In genomic region chr7:46810986-46811385, GRCh38 we compare ENCODE assay signal across 22 cellular contexts.
DNase-seq lines count a peak whose midpoint lies in the region; ATAC-seq and TF ChIP-seq lines count a peak whose summit lies in the region.
"Had no signal": no experiment of that assay in that cellular context is flagged by ENCODE, and none has a peak within 500 bp of the region (broad histone marks: within the 10 kb centered on the region; RNA-seq: fewer than 3 reads in every experiment).

No MANE protein-coding gene starts in this region.

- TF ChIP-seq CTCF in glutamatergic neuron (IDR thresholded peaks at IDR 0.05; ENCODE audit: partially characterized antibody, unreplicated experiment) (no peak), uterus (IDR thresholded peaks at IDR 0.05) (no peak)

- no peak for TF ChIP-seq POLR2A in uterus (IDR thresholded peaks at IDR 0.05)

- DNase-seq in GM04504 (ENCODE audit: low read depth) (peak; percentile 12), adipocyte (ENCODE audit: low read depth) (no peak), glutamatergic neuron (no peak), uterus (no peak), hypothalamus (lab: John Stamatoyannopoulos, UW) (no peak)
- DNase-seq in activated T-helper 2 cell treated with anti-CD3 and anti-CD28 coated beads, Interferon-gamma antibody, Interleukin-2, Interleukin-4, amounts not matched to agents 10 μg/mL and 5 μg/mL and 100 μg/mL, durations not matched to agents 14 hours and 24 hours and 36 hours (ENCODE audit: low spot score), result no peak
- DNase-seq: dermis blood vessel endothelial cell; GDM1; H9; NCI-H1417 treated with DMSO at 0.1 percent for 48 hours; NCI-H2171; NCI-H748 treated with DMSO at 0.1 percent for 48 hours; occipital lobe; right lobe of liver; stimulated activated CD4-positive, alpha-beta T cell treated with anti-CD3 and anti-CD28 coated beads, Interleukin-1b, Interleukin-23, amount 100 ng/mL, for 48 hours; stimulated activated naive CD8-positive, alpha-beta T cell treated with anti-CD3 and anti-CD28 coated beads, Interleukin-15, Interleukin-2, amounts not matched to agents 100 U/mL and 50 U/mL, for 24 hours; T-helper 9 cell; transverse colon had no signal

- peak overlapping the region; percentile 39 for H3K4me3 Mint-ChIP-seq in glutamatergic neuron (ENCODE audit: unreplicated experiment)
- no peak overlapping the region for H3K4me3 Mint-ChIP-seq in activated T-helper 2 cell treated with anti-CD3 and anti-CD28 coated beads, Interferon-gamma antibody, Interleukin-2, Interleukin-4, amounts not matched to agents 10 μg/mL and 5 μg/mL and 100 μg/mL, durations not matched to agents 14 hours and 24 hours and 36 hours (ENCODE audit: low read depth)
- H3K4me3 Mint-ChIP-seq: H9 had no signal

- no peak overlapping the region for H3K4me3 ChIP-seq in adipocyte (ENCODE audit: low read length)
- no peak overlapping the region for H3K4me3 ChIP-seq in uterus
- H3K4me3 ChIP-seq: body of pancreas, right lobe of liver, transverse colon had no signal

- no peaks in the 10 kb centered on the region for H3K27me3 ChIP-seq in adipocyte (replicated peaks; ENCODE audit: control insufficient read depth, insufficient read depth, low read length)
- H3K27me3 ChIP-seq in uterus, result no peaks in the 10 kb centered on the region
- H3K27me3 ChIP-seq: body of pancreas, right lobe of liver, transverse colon had no signal

- H3K36me3 ChIP-seq in adipocyte (ENCODE audit: control insufficient read depth, insufficient read depth, low read length, severe bottlenecking) (no peaks in the 10 kb centered on the region), uterus (no peaks in the 10 kb centered on the region)
- H3K36me3 ChIP-seq: right lobe of liver, transverse colon had no signal

- H3K9me3 Mint-ChIP-seq in glutamatergic neuron (ENCODE audit: unreplicated experiment), result peaks cover 9% of the 10 kb centered on the region
- H3K9me3 Mint-ChIP-seq in activated T-helper 2 cell treated with anti-CD3 and anti-CD28 coated beads, Interferon-gamma antibody, Interleukin-2, Interleukin-4, amounts not matched to agents 10 μg/mL and 5 μg/mL and 100 μg/mL, durations not matched to agents 14 hours and 24 hours and 36 hours, result peaks cover 30% of the 10 kb centered on the region

- peaks cover 17% of the 10 kb centered on the region for H3K4me1 ChIP-seq in adipocyte (ENCODE audit: control insufficient read depth, insufficient read depth, low read length)
- H3K4me1 ChIP-seq in uterus, result peaks cover 0 to 4% of the 10 kb centered on the region in 2 donors
- H3K4me1 ChIP-seq: body of pancreas, right lobe of liver, transverse colon had no signal

- no peaks in the 10 kb centered on the region for H3K36me3 Mint-ChIP-seq in glutamatergic neuron (ENCODE audit: unreplicated experiment)
- no peaks in the 10 kb centered on the region for H3K36me3 Mint-ChIP-seq in activated T-helper 2 cell treated with anti-CD3 and anti-CD28 coated beads, Interferon-gamma antibody, Interleukin-2, Interleukin-4, amounts not matched to agents 10 μg/mL and 5 μg/mL and 100 μg/mL, durations not matched to agents 14 hours and 24 hours and 36 hours (ENCODE audit: low read depth)

- no peak for ATAC-seq in HG03095 (IDR thresholded peaks at IDR 0.05; ENCODE audit: unreplicated experiment)
- ATAC-seq: activated naive CD4-positive, alpha-beta T cell treated with anti-CD3 and anti-CD28 coated beads, Interleukin-2, amount 50 U/mL, for 72 hours; HepG2; stimulated activated naive CD8-positive, alpha-beta T cell treated with anti-CD3 and anti-CD28 coated beads, Interleukin-15, Interleukin-2, amounts not matched to agents 100 U/mL and 50 U/mL, for 24 hours had no signal

- peak overlapping the region; percentile 75 to 79 for H3K27ac ChIP-seq in uterus
- H3K27ac ChIP-seq: body of pancreas, right lobe of liver, transverse colon had no signal

- H3K9ac ChIP-seq in adipocyte (ENCODE audit: low read length), result peak overlapping the region; percentile 30

- peaks cover 5% of the 10 kb centered on the region for H3K9me3 ChIP-seq in adipocyte (ENCODE audit: control insufficient read depth, low read length)
- H3K9me3 ChIP-seq in uterus, result no peaks in the 10 kb centered on the region
- H3K9me3 ChIP-seq: body of pancreas, right lobe of liver, transverse colon had no signal

- H3K4me1 Mint-ChIP-seq in glutamatergic neuron (ENCODE audit: low read depth, unreplicated experiment), result peaks cover 19% of the 10 kb centered on the region
- H3K4me1 Mint-ChIP-seq in activated T-helper 2 cell treated with anti-CD3 and anti-CD28 coated beads, Interferon-gamma antibody, Interleukin-2, Interleukin-4, amounts not matched to agents 10 μg/mL and 5 μg/mL and 100 μg/mL, durations not matched to agents 14 hours and 24 hours and 36 hours (ENCODE audit: low read depth), result no peaks in the 10 kb centered on the region

- H3K27ac Mint-ChIP-seq in glutamatergic neuron (ENCODE audit: unreplicated experiment), result peak overlapping the region; percentile 92
- no peak overlapping the region for H3K27ac Mint-ChIP-seq in activated T-helper 2 cell treated with anti-CD3 and anti-CD28 coated beads, Interferon-gamma antibody, Interleukin-2, Interleukin-4, amounts not matched to agents 10 μg/mL and 5 μg/mL and 100 μg/mL, durations not matched to agents 14 hours and 24 hours and 36 hours
- H3K27ac Mint-ChIP-seq: activated naive CD4-positive, alpha-beta T cell treated with anti-CD3 and anti-CD28 coated beads, Interleukin-2, amount 50 U/mL, for 72 hours; H9 had no signal

- intact Hi-C loops in uterus (cut with DNase I; ENCODE audit: low total_unique reads), result no loop called here
- intact Hi-C loops in activated T-helper 2 cell treated with anti-CD3 and anti-CD28 coated beads, Interferon-gamma antibody, Interleukin-2, Interleukin-4, amounts not matched to agents 10 μg/mL and 5 μg/mL and 100 μg/mL, durations not matched to agents 14 hours and 24 hours and 36 hours (cut with micrococcal nuclease), result no loop called here

- H3K27me3 Mint-ChIP-seq in glutamatergic neuron (ENCODE audit: unreplicated experiment), result peaks cover 3% of the 10 kb centered on the region
- no peaks in the 10 kb centered on the region for H3K27me3 Mint-ChIP-seq in activated T-helper 2 cell treated with anti-CD3 and anti-CD28 coated beads, Interferon-gamma antibody, Interleukin-2, Interleukin-4, amounts not matched to agents 10 μg/mL and 5 μg/mL and 100 μg/mL, durations not matched to agents 14 hours and 24 hours and 36 hours (ENCODE audit: low read depth)
